Comparison of ENCODE assay signal across 16 cellular contexts in genomic region chr1:56415258-56415657, GRCh38.
DNase-seq lines count a peak whose midpoint lies in the region; ATAC-seq and TF ChIP-seq lines count a peak whose summit lies in the region.
"Had no signal": no experiment of that assay in that cellular context is flagged by ENCODE, and none has a peak within 500 bp of the region (broad histone marks: within the 10 kb centered on the region; RNA-seq: fewer than 3 reads in every experiment).

No MANE protein-coding gene starts in this region.

- H3K4me3 ChIP-seq in AG04450 (ENCODE audit: low read depth, low read length) (no peak overlapping the region), HEK293 (ENCODE audit: low read depth, low read length) (no peak overlapping the region), endodermal cell (ENCODE audit: low read length) (no peak overlapping the region), neural progenitor cell (no peak overlapping the region)
- H3K4me3 ChIP-seq: BLaER1, SJSA1 had no signal

- H3K9ac ChIP-seq in endodermal cell (ENCODE audit: extremely low read depth, low read length, poor library complexity, severe bottlenecking) (no peak overlapping the region), neural progenitor cell (no peak overlapping the region)
- H3K9ac ChIP-seq: BLaER1 had no signal

- peak overlapping the region; percentile 16 for H3K27ac Mint-ChIP-seq in endodermal cell
- H3K27ac Mint-ChIP-seq in neural progenitor cell: peak overlapping the region; percentile 7
- no peak overlapping the region for H3K27ac Mint-ChIP-seq in effector memory CD8-positive, alpha-beta T cell
- H3K27ac Mint-ChIP-seq: CD8-positive, alpha-beta T cell had no signal

- H2AFZ ChIP-seq in neural progenitor cell (replicated peaks): peak overlapping the region; percentile 48

- no peak for ATAC-seq in GM21786 (IDR thresholded peaks at IDR 0.05; ENCODE audit: unreplicated experiment)
- ATAC-seq in effector memory CD8-positive, alpha-beta T cell (replicated peaks): no peak
- no peak for ATAC-seq in HG02885 (IDR thresholded peaks at IDR 0.05; ENCODE audit: poor library complexity, unreplicated experiment)
- ATAC-seq: CD8-positive, alpha-beta T cell had no signal

- H3K9me3 ChIP-seq in AG04450 (ENCODE audit: control insufficient read depth, insufficient read depth, low read length) (no peaks in the 10 kb centered on the region), HEK293 (ENCODE audit: control insufficient read depth, insufficient read depth, low read depth, low read length) (no peaks in the 10 kb centered on the region), endodermal cell (ENCODE audit: control insufficient read depth, low read length) (peaks cover 7% of the 10 kb centered on the region), neural progenitor cell (ENCODE audit: low read depth) (no peaks in the 10 kb centered on the region)
- H3K9me3 ChIP-seq: BLaER1, SJSA1 had no signal

- CTCF ChIA-PET in AG04450 (lab: Charles Lee): interaction anchor here (1.4 kb wide), 1 partner anchor 10 kb away, joined by 4 read pairs; no protein-coding TSS in a partner anchor
- CTCF ChIA-PET in HEK293 (lab: Yijun Ruan, JAX): interaction anchor here (0.6 kb wide), 1 partner anchor 722 kb away, joined by 3 read pairs; no protein-coding TSS in a partner anchor

- peak overlapping the region; percentile 39 for H3K4me2 ChIP-seq in neural progenitor cell
- H3K4me2 ChIP-seq: BLaER1 had no signal

- H3F3A ChIP-seq in neural progenitor cell (ENCODE audit: low read depth): peaks cover 6% of the 10 kb centered on the region

- no peaks in the 10 kb centered on the region for H4K20me1 ChIP-seq in neural progenitor cell (ENCODE audit: low read depth)
- H4K20me1 ChIP-seq: BLaER1 had no signal

- H3K36me3 ChIP-seq in HEK293 (ENCODE audit: control insufficient read depth in 2 of 2, insufficient read depth in 1 of 2, low read length in 2 of 2) (no peaks in the 10 kb centered on the region), endodermal cell (ENCODE audit: control insufficient read depth, insufficient read depth, low read length) (no peaks in the 10 kb centered on the region), neural progenitor cell (no peaks in the 10 kb centered on the region)
- H3K36me3 ChIP-seq: BLaER1, SJSA1 had no signal

- peak overlapping the region; percentile 7 for H3K4me3 Mint-ChIP-seq in endodermal cell
- H3K4me3 Mint-ChIP-seq in neural progenitor cell: no peak overlapping the region
- no peak overlapping the region for H3K4me3 Mint-ChIP-seq in effector memory CD8-positive, alpha-beta T cell
- H3K4me3 Mint-ChIP-seq: CD8-positive, alpha-beta T cell had no signal

- H3K27me3 Mint-ChIP-seq in endodermal cell (ENCODE audit: insufficient read depth): no peaks in the 10 kb centered on the region
- no peaks in the 10 kb centered on the region for H3K27me3 Mint-ChIP-seq in neural progenitor cell (ENCODE audit: insufficient read depth, low read depth)
- H3K27me3 Mint-ChIP-seq in effector memory CD8-positive, alpha-beta T cell: no peaks in the 10 kb centered on the region

- H3K9me3 Mint-ChIP-seq in endodermal cell: peaks cover 4% of the 10 kb centered on the region
- no peaks in the 10 kb centered on the region for H3K9me3 Mint-ChIP-seq in neural progenitor cell
- H3K9me3 Mint-ChIP-seq in effector memory CD8-positive, alpha-beta T cell: peaks cover 2 to 8% of the 10 kb centered on the region in 2 donors
- H3K9me3 Mint-ChIP-seq: CD8-positive, alpha-beta T cell had no signal

- H3K4me1 ChIP-seq in HEK293 (ENCODE audit: control insufficient read depth, insufficient read depth, low read length) (peaks cover 23% of the 10 kb centered on the region), endodermal cell (ENCODE audit: control insufficient read depth, insufficient read depth, low read length) (peaks cover 5% of the 10 kb centered on the region), neural progenitor cell (peaks cover 31% of the 10 kb centered on the region)

- H3K27me3 ChIP-seq in AG04450 (ENCODE audit: control insufficient read depth, insufficient read depth, low read length): no peaks in the 10 kb centered on the region
- H3K27me3 ChIP-seq in endodermal cell (ENCODE audit: control insufficient read depth, insufficient read depth, low read length, poor library complexity, severe bottlenecking): no peaks in the 10 kb centered on the region
- H3K27me3 ChIP-seq in neural progenitor cell: no peaks in the 10 kb centered on the region
- H3K27me3 ChIP-seq: BLaER1, SJSA1 had no signal

- H3K4me1 Mint-ChIP-seq in endodermal cell (peaks cover 63% of the 10 kb centered on the region), neural progenitor cell (peaks cover 40% of the 10 kb centered on the region)
- H3K4me1 Mint-ChIP-seq in effector memory CD8-positive, alpha-beta T cell (ENCODE audit: low read depth in 2 of 2): no peaks in the 10 kb centered on the region

- H3K27ac ChIP-seq in AG04450 (ENCODE audit: low read depth, low read length): peak overlapping the region; percentile 35
- peak overlapping the region; percentile 55; the same call in 1 of the 2 replicates for H3K27ac ChIP-seq in HEK293 (ENCODE audit: extremely low read depth, low read depth, low read length)
- no peak overlapping the region for H3K27ac ChIP-seq in endodermal cell (ENCODE audit: low read depth, low read length)
- H3K27ac ChIP-seq in neural progenitor cell: no peak overlapping the region
- H3K27ac ChIP-seq: BLaER1, HL-60, SJSA1 had no signal

- H3K36me3 Mint-ChIP-seq in endodermal cell (ENCODE audit: low read depth) (no peaks in the 10 kb centered on the region), neural progenitor cell (no peaks in the 10 kb centered on the region)
- no peaks in the 10 kb centered on the region for H3K36me3 Mint-ChIP-seq in effector memory CD8-positive, alpha-beta T cell (ENCODE audit: insufficient read depth)
- H3K36me3 Mint-ChIP-seq: CD8-positive, alpha-beta T cell had no signal

- H3K79me2 ChIP-seq in neural progenitor cell (ENCODE audit: low read depth): no peaks in the 10 kb centered on the region

- no peak for TF ChIP-seq CTCF in AG04450 (IDR thresholded peaks at IDR 0.05; ENCODE audit: low read depth, low read length)
- TF ChIP-seq CTCF in HEK293 (tag by site-specific recombination; IDR thresholded peaks at IDR 0.05): no peak
- no peak for TF ChIP-seq CTCF in endodermal cell (conservative IDR thresholded peaks at IDR 0.05)
- no peak for TF ChIP-seq CTCF in neural progenitor cell (IDR thresholded peaks at IDR 0.05)

- no peak for DNase-seq in AG04450 (ENCODE audit: low read depth, low spot score)
- DNase-seq in endodermal cell: peak; percentile 36
- no peak for DNase-seq in neural progenitor cell (ENCODE audit: low spot score)
- no peak for DNase-seq in effector memory CD8-positive, alpha-beta T cell
- DNase-seq: CD8-positive, alpha-beta T cell; KG1; NCI-H1092; NCI-H146; NCI-H2227 treated with DMSO at 0.1 percent for 48 hours; NK-92 treated with Interleukin-12 subunit alpha and Interleukin-12 subunit beta, amount 100 ng/mL, for 24 hours had no signal

- POLR2A ChIA-PET in AG04450 (lab: Yijun Ruan, JAX) (no interaction called here), HEK293 (lab: Yijun Ruan, JAX) (interaction anchor here (1.3 kb wide), 1 partner anchor 14 kb away, joined by 3 read pairs; no protein-coding TSS in a partner anchor)

- WGBS in endodermal cell (ENCODE audit: insufficient coverage in 1 of 2, insufficient read length in 1 of 2), 2 experiments: 85 to 90% methylated on average over 3 of the region's 3 CpGs

TF ChIP-seq in HEK293, 187 proteins besides CTCF, POLR2A, EP300 and RAD21:
- TF ChIP-seq ZNF529 (tag by site-specific recombination; IDR thresholded peaks at IDR 0.05; ENCODE audit: insufficient replicate concordance): no peak
- no peak for TF ChIP-seq ZNF544 (tag by site-specific recombination; IDR thresholded peaks at IDR 0.05)
- no peak for TF ChIP-seq TRIM28 (IDR thresholded peaks at IDR 0.05; ENCODE audit: borderline replicate concordance, low read length)
- TF ChIP-seq ZNF580 (tag by site-specific recombination; IDR thresholded peaks at IDR 0.05): no peak
- 0 out of 2 replicates have a peak, but pooled peaks have one; percentile 3 for TF ChIP-seq ZNF76 (tag by site-specific recombination; IDR thresholded peaks at IDR 0.05; ENCODE audit: borderline replicate concordance, low read depth)
- no peak for TF ChIP-seq ZNF157 (tag by site-specific recombination; IDR thresholded peaks at IDR 0.05)
- TF ChIP-seq WT1 (tag by site-specific recombination; IDR thresholded peaks at IDR 0.05): no peak
- peak; percentile 99 for TF ChIP-seq PRDM10 (tag by site-specific recombination; IDR thresholded peaks at IDR 0.05)
- no peak for TF ChIP-seq ZNF202 (tag by site-specific recombination; IDR thresholded peaks at IDR 0.05; ENCODE audit: borderline replicate concordance)
- no peak for TF ChIP-seq BCL11A (tag by site-specific recombination; IDR thresholded peaks at IDR 0.05; ENCODE audit: low read depth)

Comparison
In these comparisons a context has a peak if more than half of its experiments do, and no peak if none do; other contexts are left out.
1. H3K27ac ChIP-seq: peak in AG04450 (single experiment) and HEK293 (single experiment); none in endodermal cell (single experiment) and neural progenitor cell (single experiment).
2. H3K27ac Mint-ChIP-seq: peak in endodermal cell (single experiment) and neural progenitor cell (single experiment); none in effector memory CD8-positive, alpha-beta T cell (0 of 2).